Comparison of ENCODE assay signal across 8 cellular contexts in the genomic region with DNA sequence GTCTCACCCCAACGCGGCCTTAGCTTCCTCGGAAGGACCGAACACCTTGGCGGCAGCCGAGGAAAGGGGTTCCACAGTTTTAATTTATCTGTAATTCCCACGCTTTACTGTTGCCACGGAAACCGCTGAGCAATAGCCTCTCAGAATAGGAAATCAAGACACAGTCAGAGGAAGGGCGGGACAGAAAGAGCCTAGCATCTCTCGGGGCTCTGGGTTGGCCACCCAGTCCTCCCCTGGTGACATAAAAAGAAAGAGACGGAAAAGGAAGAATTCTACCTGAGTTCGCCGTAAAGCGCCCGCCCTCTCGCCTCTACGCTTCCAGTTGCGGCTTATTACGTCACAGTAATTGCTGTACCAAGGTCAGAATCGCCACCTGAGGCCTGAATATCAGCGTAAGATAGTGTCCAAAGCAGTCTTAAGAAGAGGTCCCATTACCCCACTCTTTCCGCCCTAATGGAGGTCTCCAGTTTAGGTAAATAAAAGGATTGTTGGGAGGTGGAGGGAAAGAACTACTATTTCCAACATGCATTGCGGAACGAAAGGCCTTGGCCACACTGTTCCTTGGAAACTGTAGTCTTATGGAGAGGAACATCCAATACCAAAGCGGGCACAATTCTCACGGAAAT.
DNase-seq lines count a peak whose midpoint lies in the region; ATAC-seq and FAIRE-seq lines count a peak whose summit lies in the region.

No MANE protein-coding gene starts in this region.

- ATAC-seq in GM19023 (IDR thresholded peaks at IDR 0.05; ENCODE audit: unreplicated experiment) = peak; percentile 62
- ATAC-seq in HG03280 (IDR thresholded peaks at IDR 0.05; ENCODE audit: unreplicated experiment) = peak; percentile 71

- peak; percentile 72 for FAIRE-seq in islet of Langerhans (lab: Jason Lieb, UNC)

- DNase-seq in AG08395 (ENCODE audit: low spot score) (peak; percentile 97), NCI-H345 (lab: John Stamatoyannopoulos, UW) (peak; percentile 94), cerebellar cortex (ENCODE audit: low spot score) (peak; percentile 99)
- peak; percentile 54 to 76 (median 73) for DNase-seq in activated CD4-positive, CD25-positive, alpha-beta regulatory T cell (lab: John Stamatoyannopoulos, UW)
- DNase-seq in stimulated activated CD4-positive, alpha-beta T cell treated with anti-CD3 and anti-CD28 coated beads, Interleukin-12 subunit alpha, Interleukin-12 subunit beta, amount 100 ng/mL, for 4 hours = peak; percentile 76

Comparison
In these comparisons a context has a peak if more than half of its experiments do, and no peak if none do; other contexts are left out.
1. Peak in every context shown above with its lines: DNase-seq and ATAC-seq.